3 cellular contexts compared by ENCODE assay signal in the genomic region with DNA sequence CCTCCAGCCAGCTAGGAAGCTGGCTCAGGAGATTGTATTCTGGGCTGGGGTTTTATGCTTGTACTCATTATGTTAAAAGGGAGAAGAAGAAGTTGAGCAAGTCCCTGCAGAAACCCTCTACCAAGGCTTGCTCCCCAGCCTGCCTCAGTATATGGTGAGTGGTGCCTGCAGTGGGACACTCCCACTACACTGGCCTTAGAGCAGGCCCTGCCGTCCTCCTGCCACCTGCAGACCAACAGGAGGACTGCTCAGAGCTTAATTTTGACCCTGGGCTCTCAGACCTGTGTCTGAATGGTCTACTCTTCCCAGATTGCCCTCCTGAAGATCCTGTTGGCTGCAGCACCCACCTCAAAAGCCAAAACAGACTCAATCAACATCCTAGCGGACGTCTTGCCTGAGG.
TF ChIP-seq lines count a peak whose summit lies in the region.

No MANE protein-coding gene starts in this region.

TF ChIP-seq in A549, 52 proteins besides CTCF, POLR2A, EP300 and RAD21:
- TF ChIP-seq CHD4 (IDR thresholded peaks at IDR 0.05; ENCODE audit: borderline replicate concordance) (no peak), HOXB5 (CRISPR knock-in tag; IDR thresholded peaks at IDR 0.05) (no peak), EHF (CRISPR knock-in tag; IDR thresholded peaks at IDR 0.05) (no peak), HDAC2 (IDR thresholded peaks at IDR 0.05) (no peak), CHD2 (IDR thresholded peaks at IDR 0.05; ENCODE audit: low read length, partially characterized antibody) (no peak), POLR2AphosphoS2 (conservative IDR thresholded peaks at IDR 0.05; ENCODE audit: low read length) (no peak), BHLHE40 (IDR thresholded peaks at IDR 0.05; ENCODE audit: low read depth, low read length) (no peak), TFCP2L1 (CRISPR knock-in tag; IDR thresholded peaks at IDR 0.05) (no peak), SREBF2 (IDR thresholded peaks at IDR 0.05) (no peak), CEBPB (IDR thresholded peaks at IDR 0.05) (no peak), KDM5A (IDR thresholded peaks at IDR 0.05) (no peak), ZSCAN20 (CRISPR knock-in tag; IDR thresholded peaks at IDR 0.05) (no peak), FOSB (CRISPR knock-in tag; IDR thresholded peaks at IDR 0.05) (no peak), RFX5 (IDR thresholded peaks at IDR 0.05) (no peak), RARB (CRISPR knock-in tag; IDR thresholded peaks at IDR 0.05) (no peak)
- TF ChIP-seq, protein P1, sequence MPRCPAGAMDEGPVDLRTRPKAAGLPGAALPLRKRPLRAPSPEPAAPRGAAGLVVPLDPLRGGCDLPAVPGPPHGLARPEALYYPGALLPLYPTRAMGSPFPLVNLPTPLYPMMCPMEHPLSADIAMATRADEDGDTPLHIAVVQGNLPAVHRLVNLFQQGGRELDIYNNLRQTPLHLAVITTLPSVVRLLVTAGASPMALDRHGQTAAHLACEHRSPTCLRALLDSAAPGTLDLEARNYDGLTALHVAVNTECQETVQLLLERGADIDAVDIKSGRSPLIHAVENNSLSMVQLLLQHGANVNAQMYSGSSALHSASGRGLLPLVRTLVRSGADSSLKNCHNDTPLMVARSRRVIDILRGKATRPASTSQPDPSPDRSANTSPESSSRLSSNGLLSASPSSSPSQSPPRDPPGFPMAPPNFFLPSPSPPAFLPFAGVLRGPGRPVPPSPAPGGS (IDR thresholded peaks at IDR 0.05), result no peak
- TF ChIP-seq, protein P2, sequence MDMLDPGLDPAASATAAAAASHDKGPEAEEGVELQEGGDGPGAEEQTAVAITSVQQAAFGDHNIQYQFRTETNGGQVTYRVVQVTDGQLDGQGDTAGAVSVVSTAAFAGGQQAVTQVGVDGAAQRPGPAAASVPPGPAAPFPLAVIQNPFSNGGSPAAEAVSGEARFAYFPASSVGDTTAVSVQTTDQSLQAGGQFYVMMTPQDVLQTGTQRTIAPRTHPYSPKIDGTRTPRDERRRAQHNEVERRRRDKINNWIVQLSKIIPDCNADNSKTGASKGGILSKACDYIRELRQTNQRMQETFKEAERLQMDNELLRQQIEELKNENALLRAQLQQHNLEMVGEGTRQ (IDR thresholded peaks at IDR 0.05), result no peak
- TF ChIP-seq, protein P3, sequence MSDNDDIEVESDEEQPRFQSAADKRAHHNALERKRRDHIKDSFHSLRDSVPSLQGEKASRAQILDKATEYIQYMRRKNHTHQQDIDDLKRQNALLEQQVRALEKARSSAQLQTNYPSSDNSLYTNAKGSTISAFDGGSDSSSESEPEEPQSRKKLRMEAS (IDR thresholded peaks at IDR 0.05), result no peak
- TF ChIP-seq, protein P4, sequence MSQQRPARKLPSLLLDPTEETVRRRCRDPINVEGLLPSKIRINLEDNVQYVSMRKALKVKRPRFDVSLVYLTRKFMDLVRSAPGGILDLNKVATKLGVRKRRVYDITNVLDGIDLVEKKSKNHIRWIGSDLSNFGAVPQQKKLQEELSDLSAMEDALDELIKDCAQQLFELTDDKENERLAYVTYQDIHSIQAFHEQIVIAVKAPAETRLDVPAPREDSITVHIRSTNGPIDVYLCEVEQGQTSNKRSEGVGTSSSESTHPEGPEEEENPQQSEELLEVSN (IDR thresholded peaks at IDR 0.05; ENCODE audit: borderline replicate concordance, low read depth), result no peak
- TF ChIP-seq, protein P5, sequence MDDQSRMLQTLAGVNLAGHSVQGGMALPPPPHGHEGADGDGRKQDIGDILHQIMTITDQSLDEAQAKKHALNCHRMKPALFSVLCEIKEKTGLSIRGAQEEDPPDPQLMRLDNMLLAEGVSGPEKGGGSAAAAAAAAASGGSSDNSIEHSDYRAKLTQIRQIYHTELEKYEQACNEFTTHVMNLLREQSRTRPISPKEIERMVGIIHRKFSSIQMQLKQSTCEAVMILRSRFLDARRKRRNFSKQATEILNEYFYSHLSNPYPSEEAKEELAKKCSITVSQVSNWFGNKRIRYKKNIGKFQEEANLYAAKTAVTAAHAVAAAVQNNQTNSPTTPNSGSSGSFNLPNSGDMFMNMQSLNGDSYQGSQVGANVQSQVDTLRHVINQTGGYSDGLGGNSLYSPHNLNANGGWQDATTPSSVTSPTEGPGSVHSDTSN (IDR thresholded peaks at IDR 0.05), result no peak

TF ChIP-seq in GM23338, 12 proteins besides CTCF, POLR2A, EP300 and RAD21:
- no peak for TF ChIP-seq POLR2AphosphoS5 (IDR thresholded peaks at IDR 0.05; ENCODE audit: low read depth)
- no peak for TF ChIP-seq ZNF331 (CRISPR knock-in tag; IDR thresholded peaks at IDR 0.05; ENCODE audit: low read depth)
- TF ChIP-seq, protein P6, sequence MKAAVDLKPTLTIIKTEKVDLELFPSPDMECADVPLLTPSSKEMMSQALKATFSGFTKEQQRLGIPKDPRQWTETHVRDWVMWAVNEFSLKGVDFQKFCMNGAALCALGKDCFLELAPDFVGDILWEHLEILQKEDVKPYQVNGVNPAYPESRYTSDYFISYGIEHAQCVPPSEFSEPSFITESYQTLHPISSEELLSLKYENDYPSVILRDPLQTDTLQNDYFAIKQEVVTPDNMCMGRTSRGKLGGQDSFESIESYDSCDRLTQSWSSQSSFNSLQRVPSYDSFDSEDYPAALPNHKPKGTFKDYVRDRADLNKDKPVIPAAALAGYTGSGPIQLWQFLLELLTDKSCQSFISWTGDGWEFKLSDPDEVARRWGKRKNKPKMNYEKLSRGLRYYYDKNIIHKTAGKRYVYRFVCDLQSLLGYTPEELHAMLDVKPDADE (IDR thresholded peaks at IDR 0.05), result no peak
- TF ChIP-seq CREB1 (CRISPR knock-in tag; IDR thresholded peaks at IDR 0.05; ENCODE audit: low read depth), result no peak
- TF ChIP-seq, protein P7, sequence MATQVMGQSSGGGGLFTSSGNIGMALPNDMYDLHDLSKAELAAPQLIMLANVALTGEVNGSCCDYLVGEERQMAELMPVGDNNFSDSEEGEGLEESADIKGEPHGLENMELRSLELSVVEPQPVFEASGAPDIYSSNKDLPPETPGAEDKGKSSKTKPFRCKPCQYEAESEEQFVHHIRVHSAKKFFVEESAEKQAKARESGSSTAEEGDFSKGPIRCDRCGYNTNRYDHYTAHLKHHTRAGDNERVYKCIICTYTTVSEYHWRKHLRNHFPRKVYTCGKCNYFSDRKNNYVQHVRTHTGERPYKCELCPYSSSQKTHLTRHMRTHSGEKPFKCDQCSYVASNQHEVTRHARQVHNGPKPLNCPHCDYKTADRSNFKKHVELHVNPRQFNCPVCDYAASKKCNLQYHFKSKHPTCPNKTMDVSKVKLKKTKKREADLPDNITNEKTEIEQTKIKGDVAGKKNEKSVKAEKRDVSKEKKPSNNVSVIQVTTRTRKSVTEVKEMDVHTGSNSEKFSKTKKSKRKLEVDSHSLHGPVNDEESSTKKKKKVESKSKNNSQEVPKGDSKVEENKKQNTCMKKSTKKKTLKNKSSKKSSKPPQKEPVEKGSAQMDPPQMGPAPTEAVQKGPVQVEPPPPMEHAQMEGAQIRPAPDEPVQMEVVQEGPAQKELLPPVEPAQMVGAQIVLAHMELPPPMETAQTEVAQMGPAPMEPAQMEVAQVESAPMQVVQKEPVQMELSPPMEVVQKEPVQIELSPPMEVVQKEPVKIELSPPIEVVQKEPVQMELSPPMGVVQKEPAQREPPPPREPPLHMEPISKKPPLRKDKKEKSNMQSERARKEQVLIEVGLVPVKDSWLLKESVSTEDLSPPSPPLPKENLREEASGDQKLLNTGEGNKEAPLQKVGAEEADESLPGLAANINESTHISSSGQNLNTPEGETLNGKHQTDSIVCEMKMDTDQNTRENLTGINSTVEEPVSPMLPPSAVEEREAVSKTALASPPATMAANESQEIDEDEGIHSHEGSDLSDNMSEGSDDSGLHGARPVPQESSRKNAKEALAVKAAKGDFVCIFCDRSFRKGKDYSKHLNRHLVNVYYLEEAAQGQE (IDR thresholded peaks at IDR 0.05; ENCODE audit: unreplicated experiment), result no peak

TF ChIP-seq in H1, 55 proteins besides CTCF, POLR2A, EP300 and RAD21:
- no peak for TF ChIP-seq TBP (IDR thresholded peaks at IDR 0.05; ENCODE audit: low read depth, low read length)
- no peak for TF ChIP-seq EGR1 (IDR thresholded peaks at IDR 0.05; ENCODE audit: borderline replicate concordance, low read depth, low read length)
- TF ChIP-seq JUND (IDR thresholded peaks at IDR 0.05; ENCODE audit: low read length), result no peak
- TF ChIP-seq BCL11A (IDR thresholded peaks at IDR 0.05; ENCODE audit: low read depth in 2 of 2, low read length in 2 of 2), result no peak
- TF ChIP-seq HDAC2 (IDR thresholded peaks at IDR 0.05; ENCODE audit: borderline replicate concordance in 1 of 2, low read depth in 2 of 2, low read length in 2 of 2), result no peak
